ENCODE assay signal across 28 cellular contexts in genomic region chr15:94494732-94495131, GRCh38.
"Had no signal": no experiment of that assay in that cellular context is flagged by ENCODE, and none has a peak within 500 bp of the region (broad histone marks: within the 10 kb centered on the region; RNA-seq: fewer than 3 reads in every experiment).

No MANE protein-coding gene starts in this region.

- DNase-seq: effector CD4-positive, alpha-beta T cell; endodermal cell; immature natural killer cell; kidney; left cardiac atrium; left ventricle myocardium inferior; lower lobe of right lung; mesenchymal stem cell; midbrain; nucleus accumbens; retina; right lobe of liver; stimulated activated CD4-positive, alpha-beta T cell treated with anti-CD3 and anti-CD28 coated beads, Interleukin-4, amount 100 ng/mL, for 1 hour; stimulated activated CD8-positive, alpha-beta memory T cell treated with anti-CD3 and anti-CD28 coated beads, Interleukin-4, amount 100 ng/mL, for 48 hours; stimulated activated naive CD8-positive, alpha-beta T cell treated with anti-CD3 and anti-CD28 coated beads, Interleukin-15, Interleukin-2, amounts not matched to agents 100 U/mL and 50 U/mL, for 24 hours; thyroid gland; upper lobe of left lung; uterus had no signal

- H3K79me2 ChIP-seq: parathyroid adenoma had no signal

- H3K4me1 Mint-ChIP-seq: endodermal cell; immature natural killer cell; neural progenitor cell; stimulated activated effector memory CD8-positive, alpha-beta T cell treated with anti-CD3 and anti-CD28 coated beads, Interleukin-12 subunit alpha, Interleukin-12 subunit beta, amount 100 ng/mL, for 72 hours had no signal

- H3K36me3 ChIP-seq: esophagus muscularis mucosa, gastroesophageal sphincter, left ventricle myocardium inferior, lower lobe of right lung, neural progenitor cell, prostate gland, right lobe of liver, suprapubic skin, thyroid gland, upper lobe of left lung, uterus had no signal

- H3K9ac ChIP-seq: neural progenitor cell, parathyroid adenoma had no signal

- H3K4me2 ChIP-seq: neural progenitor cell had no signal

- H3K4me3 ChIP-seq: coronary artery, esophagus muscularis mucosa, gastroesophageal sphincter, left ventricle myocardium inferior, lower lobe of right lung, neural progenitor cell, prostate gland, right lobe of liver, suprapubic skin, thyroid gland, upper lobe of left lung, uterus had no signal

- H3K27me3 ChIP-seq: esophagus muscularis mucosa, gastroesophageal sphincter, neural progenitor cell, right lobe of liver, suprapubic skin, thyroid gland, upper lobe of left lung, uterus had no signal

- H3K4me1 ChIP-seq: esophagus muscularis mucosa, gastroesophageal sphincter, left ventricle myocardium inferior, lower lobe of right lung, neural progenitor cell, parathyroid adenoma, prostate gland, right lobe of liver, suprapubic skin, thyroid gland, upper lobe of left lung, uterus had no signal

- H3K27ac ChIP-seq: coronary artery, esophagus muscularis mucosa, gastroesophageal sphincter, left ventricle myocardium inferior, lower lobe of right lung, neural progenitor cell, parathyroid adenoma, prostate gland, right lobe of liver, suprapubic skin, thyroid gland, upper lobe of left lung, uterus had no signal

- H2AFZ ChIP-seq: neural progenitor cell, parathyroid adenoma had no signal

- ATAC-seq: gastroesophageal sphincter; left cardiac atrium; lower lobe of right lung; natural killer cell treated with Interleukin-12 subunit alpha and Interleukin-12 subunit beta and Interleukin-15 and Interleukin-18, amount 100 ng/mL, for 72 hours; right lobe of liver; stimulated activated effector memory CD8-positive, alpha-beta T cell treated with anti-CD3 and anti-CD28 coated beads, Interleukin-12 subunit alpha, Interleukin-12 subunit beta, amount 100 ng/mL, for 72 hours; stimulated activated naive CD8-positive, alpha-beta T cell treated with anti-CD3 and anti-CD28 coated beads, Interleukin-15, Interleukin-2, amounts not matched to agents 100 U/mL and 50 U/mL, for 24 hours had no signal

- H3K4me3 Mint-ChIP-seq: endodermal cell; immature natural killer cell; natural killer cell treated with Interleukin-12 subunit alpha and Interleukin-12 subunit beta and Interleukin-15 and Interleukin-18, amount 100 ng/mL, for 72 hours; neural progenitor cell; stimulated activated effector memory CD8-positive, alpha-beta T cell treated with anti-CD3 and anti-CD28 coated beads, Interleukin-12 subunit alpha, Interleukin-12 subunit beta, amount 100 ng/mL, for 72 hours had no signal

- FAIRE-seq: endothelial cell of umbilical vein, kidney had no signal

- H3K36me3 Mint-ChIP-seq: immature natural killer cell; natural killer cell treated with Interleukin-12 subunit alpha and Interleukin-12 subunit beta and Interleukin-15 and Interleukin-18, amount 100 ng/mL, for 72 hours; neural progenitor cell; stimulated activated effector memory CD8-positive, alpha-beta T cell treated with anti-CD3 and anti-CD28 coated beads, Interleukin-12 subunit alpha, Interleukin-12 subunit beta, amount 100 ng/mL, for 72 hours had no signal

- H3K9me3 ChIP-seq: esophagus muscularis mucosa, gastroesophageal sphincter, left ventricle myocardium inferior, lower lobe of right lung, prostate gland, right lobe of liver, suprapubic skin, thyroid gland, upper lobe of left lung, uterus had no signal
